In genomic region chr21:35528109-35529042, GRCh38 we compare ENCODE assay signal across 7 cellular contexts.
DNase-seq lines count a peak whose midpoint lies in the region; TF ChIP-seq lines count a peak whose summit lies in the region.

No MANE protein-coding gene starts in this region.

- H2AFZ ChIP-seq in OCI-LY1 (ENCODE audit: low read length) = no peak overlapping the region

- H3K79me2 ChIP-seq in OCI-LY1 (ENCODE audit: insufficient read depth, low read length) = no peaks in the 10 kb centered on the region

- peak overlapping the region; percentile 44 for H3K4me2 ChIP-seq in OCI-LY1 (ENCODE audit: low read length)

- no peaks in the 10 kb centered on the region for H3F3A ChIP-seq in OCI-LY1 (ENCODE audit: insufficient read depth, low read length)

- no peaks in the 10 kb centered on the region for H4K20me1 ChIP-seq in OCI-LY1 (ENCODE audit: insufficient read depth, low read length)

- H3K9me3 ChIP-seq in OCI-LY1 (ENCODE audit: low read length) = no peaks in the 10 kb centered on the region

- TF ChIP-seq CTCF in GM20000 (IDR thresholded peaks at IDR 0.05; ENCODE audit: extremely low read depth, missing control alignments) (no peak), OCI-LY1 (IDR thresholded peaks at IDR 0.05; ENCODE audit: low read length) (no peak), foreskin fibroblast (IDR thresholded peaks at IDR 0.05; ENCODE audit: low read depth, low read length) (no peak)

- peak; percentile 46 for DNase-seq in GM20000 (ENCODE audit: low spot score)
- DNase-seq in activated gamma-delta T cell treated with Interleukin-2 at 50 U/mL for 16 hours = peak; percentile 28
- DNase-seq in kidney glomerular epithelial cell (lab: John Stamatoyannopoulos, UW) = peak; percentile 32
- peak; percentile 26 to 28 for DNase-seq in stimulated activated CD8-positive, alpha-beta memory T cell treated with anti-CD3 and anti-CD28 coated beads, Interleukin-2, amount 100 ng/mL, for 48 hours (ENCODE audit: low read depth in 2 of 2)
- no peak for DNase-seq in middle frontal gyrus (ENCODE audit: extremely low spot score, low spot score)
- DNase-seq in foreskin fibroblast = no peak

- peaks cover 9% of the 10 kb centered on the region for H3K4me1 ChIP-seq in OCI-LY1 (ENCODE audit: insufficient read depth, low read length, severe bottlenecking)

- H3K36me3 ChIP-seq in OCI-LY1 (ENCODE audit: insufficient read depth, low read length) = no peaks in the 10 kb centered on the region

- no peaks in the 10 kb centered on the region for H3K9me2 ChIP-seq in OCI-LY1 (ENCODE audit: low read depth, low read length)

- H3K4me3 ChIP-seq in OCI-LY1 (ENCODE audit: low read depth, low read length, poor library complexity, severe bottlenecking) = peak overlapping the region; percentile 26
- H3K4me3 ChIP-seq in foreskin fibroblast (ENCODE audit: low read depth in 1 of 2, low read length in 2 of 2) = no peak overlapping the region

- H3K27ac ChIP-seq in OCI-LY1 (ENCODE audit: low read depth, low read length, poor library complexity, severe bottlenecking) = no peak overlapping the region

- peaks cover 11% of the 10 kb centered on the region for H3K27me3 ChIP-seq in OCI-LY1 (ENCODE audit: insufficient read depth, low read length)

- H3K9ac ChIP-seq in OCI-LY1 (ENCODE audit: low read length) = no peak overlapping the region

Comparison
In these comparisons a context has a peak if more than half of its experiments do, and no peak if none do; other contexts are left out.
1. DNase-seq: peak in GM20000 (single experiment), activated gamma-delta T cell treated with Interleukin-2 at 50 U/mL for 16 hours (single experiment), kidney glomerular epithelial cell (single experiment) and stimulated activated CD8-positive, alpha-beta memory T cell treated with anti-CD3 and anti-CD28 coated beads, Interleukin-2, amount 100 ng/mL, for 48 hours (2 of 2); none in middle frontal gyrus (single experiment) and foreskin fibroblast (0 of 2).